In genomic region chr15:35496585-35496984, GRCh38 we compare ENCODE assay signal across 13 cellular contexts. TPM values are rescaled to one million over a fixed set of nuclear protein-coding genes. Genes with fewer than 3 reads are reported as not detected.
A peak's percentile ranks its signal among the peaks of the same experiment; 100 is the strongest.
DNase-seq lines count a peak whose midpoint lies in the region; ATAC-seq and TF ChIP-seq lines count a peak whose summit lies in the region.
"Had no signal": no experiment of that assay in that cellular context is flagged by ENCODE, and none has a peak within 500 bp of the region (broad histone marks: within the 10 kb centered on the region; RNA-seq: fewer than 3 reads in every experiment).

No MANE protein-coding gene starts in this region.

- no peak overlapping the region for H2AFZ ChIP-seq in OCI-LY1 (ENCODE audit: low read length)

- H3F3A ChIP-seq in OCI-LY1 (ENCODE audit: insufficient read depth, low read length), result no peaks in the 10 kb centered on the region

- H3K4me1 ChIP-seq in OCI-LY1 (ENCODE audit: insufficient read depth, low read length, severe bottlenecking), result peaks cover 4% of the 10 kb centered on the region
- peaks cover 0 to 13% (median 5%) of the 10 kb centered on the region in 4 donors for H3K4me1 ChIP-seq in stomach

- intact Hi-C loops in stomach (cut with DNase I; ENCODE audit: low total_unique reads), result no loop called here

- ATAC-seq in GM19467 (IDR thresholded peaks at IDR 0.05; ENCODE audit: unreplicated experiment), result peak; percentile 99
- ATAC-seq in HG03039 (IDR thresholded peaks at IDR 0.05; ENCODE audit: unreplicated experiment), result peak; percentile 99
- no peak for ATAC-seq in left lobe of liver
- ATAC-seq: HCT116 had no signal

- no peak for TF ChIP-seq EP300 in stomach (IDR thresholded peaks at IDR 0.05)

- H3K27me3 ChIP-seq in OCI-LY1 (ENCODE audit: insufficient read depth, low read length), result no peaks in the 10 kb centered on the region
- H3K27me3 ChIP-seq in stomach, result no peaks in the 10 kb centered on the region

- H3K4me3 ChIP-seq in OCI-LY1 (ENCODE audit: low read depth, low read length, poor library complexity, severe bottlenecking) (no peak overlapping the region), stomach (no peak overlapping the region)
- H3K4me3 ChIP-seq: coronary artery had no signal

- in situ Hi-C loops in GM13977 (cut with MboI; ENCODE audit: low pct_unique_long_range_greater_than_20kb, low sequenced_read_pairs, unreplicated experiment), result no loop called here

- H3K4me2 ChIP-seq in OCI-LY1 (ENCODE audit: low read length), result no peak overlapping the region

- no peak overlapping the region for H3K9ac ChIP-seq in OCI-LY1 (ENCODE audit: low read length)

- no peak for TF ChIP-seq POLR2A in stomach (IDR thresholded peaks at IDR 0.05)

- H3K79me2 ChIP-seq in OCI-LY1 (ENCODE audit: insufficient read depth, low read length), result no peaks in the 10 kb centered on the region

- no peaks in the 10 kb centered on the region for H3K9me2 ChIP-seq in OCI-LY1 (ENCODE audit: low read depth, low read length)

- H3K27ac ChIP-seq in OCI-LY1 (ENCODE audit: low read depth, low read length, poor library complexity, severe bottlenecking) (peak overlapping the region; percentile 7), stomach (no peak overlapping the region)
- H3K27ac ChIP-seq: coronary artery had no signal

- TF ChIP-seq CTCF in GM13977 (IDR thresholded peaks at IDR 0.05; ENCODE audit: extremely low read depth, insufficient read depth, missing control alignments) (no peak), OCI-LY1 (IDR thresholded peaks at IDR 0.05; ENCODE audit: low read length) (no peak), stomach (IDR thresholded peaks at IDR 0.05) (no peak)

- H4K20me1 ChIP-seq in OCI-LY1 (ENCODE audit: insufficient read depth, low read length), result no peaks in the 10 kb centered on the region

- DNase-seq in GM13977 (ENCODE audit: low spot score) (peak; percentile 7), glomerular visceral epithelial cell (ENCODE audit: extremely low spot score) (no peak), left lobe of liver (ENCODE audit: low spot score) (no peak), stomach (no peak)
- DNase-seq in activated naive CD4-positive, alpha-beta T cell (lab: John Stamatoyannopoulos, UW), result no peak
- DNase-seq: activated T-cell treated with anti-CD3 and anti-CD28 coated beads, Interleukin-2, amount 50 U/mL, for 1 hour; CD4-positive, alpha-beta memory T cell; NCI-H2081 had no signal

- H3K9me3 ChIP-seq in OCI-LY1 (ENCODE audit: low read length) (no peaks in the 10 kb centered on the region), stomach (no peaks in the 10 kb centered on the region)

- H3K36me3 ChIP-seq in OCI-LY1 (ENCODE audit: insufficient read depth, low read length), result no peaks in the 10 kb centered on the region
- no peaks in the 10 kb centered on the region for H3K36me3 ChIP-seq in stomach

RNA-seq across cellular contexts. Expression of gene DPH6, which starts 49.4 kb away (rescaled TPM):
- total RNA-seq in left lobe of liver, result 7.3 TPM
- 10 to 100 TPM in 4 of 5 donors, 1 to 10 TPM in 1; 7.2 to 52.3 (median 27.7) TPM for total RNA-seq in stomach
- 10 to 100 TPM in 1 of 3 donors, 1 to 10 TPM in 2; 6.1 to 10.8 (median 6.5) TPM for polyA plus RNA-seq in stomach
